8 cellular contexts compared by ENCODE assay signal in genomic region chr1:65002156-65002507, GRCh38. TPM values are rescaled to one million over a fixed set of nuclear protein-coding genes. Genes with fewer than 3 reads are reported as not detected.
DNase-seq lines count a peak whose midpoint lies in the region; ATAC-seq and TF ChIP-seq lines count a peak whose summit lies in the region.

No MANE protein-coding gene starts in this region.

- no peak for ATAC-seq in activated T-helper 17 cell treated with anti-CD3 and anti-CD28 coated beads, Interleukin-2, amount 50 U/mL, for 72 hours (replicated peaks)
- ATAC-seq in stimulated activated naive B cell treated with anti-CD40 and anti-IgM and Interleukin-4, amounts not matched to agents 10 μg/mL and 1 μg/mL and 100 μg/mL, for 72 hours (replicated peaks), result peak in 1 of 2 donors; percentile 3

- peaks cover 4% of the 10 kb centered on the region for H3K9me3 Mint-ChIP-seq in activated T-helper 17 cell treated with anti-CD3 and anti-CD28 coated beads, Interleukin-2, amount 50 U/mL, for 72 hours
- peaks cover 9 to 10% of the 10 kb centered on the region in 2 donors for H3K9me3 Mint-ChIP-seq in stimulated activated naive B cell treated with anti-CD40 and anti-IgM and Interleukin-4, amounts not matched to agents 10 μg/mL and 1 μg/mL and 100 μg/mL, for 72 hours

- peak overlapping the region; percentile 57; the same call in 1 of the 2 replicates for H3K4me3 ChIP-seq in iPS DF 6.9 (ENCODE audit: low read length)
- no peak overlapping the region for H3K4me3 ChIP-seq in BE2C (ENCODE audit: low read depth, low read length)

- no peak overlapping the region for H3K27ac ChIP-seq in iPS DF 6.9 (ENCODE audit: low read length)

- H3K9me3 ChIP-seq in iPS DF 6.9 (ENCODE audit: control insufficient read depth, insufficient read depth, low read length), result no peaks in the 10 kb centered on the region
- no peaks in the 10 kb centered on the region for H3K9me3 ChIP-seq in BE2C

- H3K36me3 Mint-ChIP-seq in activated T-helper 17 cell treated with anti-CD3 and anti-CD28 coated beads, Interleukin-2, amount 50 U/mL, for 72 hours (ENCODE audit: low read depth), result no peaks in the 10 kb centered on the region
- H3K36me3 Mint-ChIP-seq in stimulated activated naive B cell treated with anti-CD40 and anti-IgM and Interleukin-4, amounts not matched to agents 10 μg/mL and 1 μg/mL and 100 μg/mL, for 72 hours, result peaks cover 7 to 13% of the 10 kb centered on the region in 2 donors

- peaks cover 18% of the 10 kb centered on the region for H3K4me1 Mint-ChIP-seq in activated T-helper 17 cell treated with anti-CD3 and anti-CD28 coated beads, Interleukin-2, amount 50 U/mL, for 72 hours
- peaks cover 21 to 26% of the 10 kb centered on the region in 2 donors for H3K4me1 Mint-ChIP-seq in stimulated activated naive B cell treated with anti-CD40 and anti-IgM and Interleukin-4, amounts not matched to agents 10 μg/mL and 1 μg/mL and 100 μg/mL, for 72 hours

- no peak for TF ChIP-seq CTCF in BE2C (IDR thresholded peaks at IDR 0.05; ENCODE audit: low read depth, low read length)

- no peaks in the 10 kb centered on the region for H3K4me1 ChIP-seq in iPS DF 6.9 (ENCODE audit: control insufficient read depth, insufficient read depth, low read length)
- no peaks in the 10 kb centered on the region for H3K4me1 ChIP-seq in BE2C

- H3K27me3 ChIP-seq in iPS DF 6.9 (ENCODE audit: control insufficient read depth, insufficient read depth, low read length), result peaks cover 20% of the 10 kb centered on the region
- H3K27me3 ChIP-seq in BE2C, result no peaks in the 10 kb centered on the region

- WGBS in iPS DF 6.9 (ENCODE audit: insufficient coverage, insufficient read length), result no CpG with 5 or more reads among the region's 12 CpGs

- H3K36me3 ChIP-seq in iPS DF 6.9 (ENCODE audit: control insufficient read depth, insufficient read depth, low read length), result no peaks in the 10 kb centered on the region
- H3K36me3 ChIP-seq in BE2C, result no peaks in the 10 kb centered on the region

- DNase-seq in NCI-H1105 treated with DMSO at 0.1 percent for 48 hours (lab: John Stamatoyannopoulos, UW) (peak; percentile 47), NCI-H1105 (lab: John Stamatoyannopoulos, UW) (no peak), iPS DF 6.9 (ENCODE audit: low read depth, low spot score) (no peak), BE2C (no peak), epidermal melanocyte (ENCODE audit: insufficient read length, low spot score) (no peak)
- no peak for DNase-seq in stimulated activated naive B cell treated with anti-CD40 and anti-IgM and Interleukin-4, amounts not matched to agents 10 μg/mL and 1 μg/mL and 100 μg/mL, for 72 hours
- DNase-seq in NK-92 treated with Interleukin-12 subunit alpha and Interleukin-12 subunit beta, amount 100 ng/mL, for 24 hours (lab: John Stamatoyannopoulos, UW), result no peak

- H3K27me3 Mint-ChIP-seq in activated T-helper 17 cell treated with anti-CD3 and anti-CD28 coated beads, Interleukin-2, amount 50 U/mL, for 72 hours, result no peaks in the 10 kb centered on the region
- H3K27me3 Mint-ChIP-seq in stimulated activated naive B cell treated with anti-CD40 and anti-IgM and Interleukin-4, amounts not matched to agents 10 μg/mL and 1 μg/mL and 100 μg/mL, for 72 hours, result no peaks in the 10 kb centered on the region

- H3K4me3 Mint-ChIP-seq in activated T-helper 17 cell treated with anti-CD3 and anti-CD28 coated beads, Interleukin-2, amount 50 U/mL, for 72 hours, result peak overlapping the region; percentile 71
- peak overlapping the region; percentile 60 to 83 for H3K4me3 Mint-ChIP-seq in stimulated activated naive B cell treated with anti-CD40 and anti-IgM and Interleukin-4, amounts not matched to agents 10 μg/mL and 1 μg/mL and 100 μg/mL, for 72 hours

- H3K27ac Mint-ChIP-seq in activated T-helper 17 cell treated with anti-CD3 and anti-CD28 coated beads, Interleukin-2, amount 50 U/mL, for 72 hours, result peak overlapping the region; percentile 16
- peak overlapping the region; percentile 73 for H3K27ac Mint-ChIP-seq in stimulated activated naive B cell treated with anti-CD40 and anti-IgM and Interleukin-4, amounts not matched to agents 10 μg/mL and 1 μg/mL and 100 μg/mL, for 72 hours

RNA-seq across cellular contexts. Expression of gene JAK1, which starts 35.8 kb away (rescaled TPM):
- 100 to 1,000 TPM; 123 to 142 TPM for total RNA-seq in activated T-helper 17 cell treated with anti-CD3 and anti-CD28 coated beads, Interleukin-2, amount 50 U/mL, for 72 hours
- 14.0 TPM for polyA plus RNA-seq in BE2C (2012; ENCODE audit: insufficient read depth, insufficient read length, low read depth)
